In genomic region chr6:165662041-165662491, GRCh38 we compare ENCODE assay signal across 8 cellular contexts. TPM values are rescaled to one million over a fixed set of nuclear protein-coding genes. Genes with fewer than 3 reads are reported as not detected.
DNase-seq lines count a peak whose midpoint lies in the region; ATAC-seq and TF ChIP-seq lines count a peak whose summit lies in the region.

No MANE protein-coding gene starts in this region.

- H3K23ac ChIP-seq in neuronal stem cell (ENCODE audit: low read depth, low read length, poor library complexity), result no peak overlapping the region

- no peaks in the 10 kb centered on the region for H3K36me3 Mint-ChIP-seq in activated CD4-positive, alpha-beta T cell treated with anti-CD3 and anti-CD28 coated beads, Interleukin-2, amount 10 ng/mL, durations not matched to agents 24 days and 14 days (ENCODE audit: low read depth)

- H3K36me3 ChIP-seq in MG63, result no peaks in the 10 kb centered on the region
- H3K36me3 ChIP-seq in esophagus squamous epithelium, result no peaks in the 10 kb centered on the region
- H3K36me3 ChIP-seq in neuronal stem cell (replicated peaks in 1 of 2; ENCODE audit: control insufficient read depth in 2 of 2, insufficient read depth in 2 of 2, low read length in 2 of 2), result peaks cover 0 to 25% of the 10 kb centered on the region in 2 donors

- peak overlapping the region; percentile 86 for H3K4me2 ChIP-seq in neuronal stem cell (ENCODE audit: insufficient read depth, low read length, poor library complexity, severe bottlenecking)

- H2BK15ac ChIP-seq in neuronal stem cell (ENCODE audit: low read length), result no peak overlapping the region

- peaks cover 2% of the 10 kb centered on the region for H3K4me1 Mint-ChIP-seq in activated CD4-positive, alpha-beta T cell treated with anti-CD3 and anti-CD28 coated beads, Interleukin-2, amount 10 ng/mL, durations not matched to agents 24 days and 14 days

- H3K9ac ChIP-seq in neuronal stem cell (ENCODE audit: low read depth, low read length, poor library complexity), result peak overlapping the region; percentile 96

- H3K4me1 ChIP-seq in esophagus squamous epithelium, result peaks cover 25 to 54% (median 31%) of the 10 kb centered on the region in 3 donors
- H3K4me1 ChIP-seq in neuronal stem cell (ENCODE audit: control insufficient read depth in 2 of 2, insufficient read depth in 1 of 2, low read depth in 1 of 2, low read length in 2 of 2), result peaks cover 16 to 30% of the 10 kb centered on the region in 2 donors

- H2BK5ac ChIP-seq in neuronal stem cell (ENCODE audit: low read length), result peak overlapping the region; percentile 83

- no peak overlapping the region for H3K4ac ChIP-seq in neuronal stem cell (ENCODE audit: low read length)

- H3K79me1 ChIP-seq in neuronal stem cell (ENCODE audit: low read depth, low read length), result peaks cover 6% of the 10 kb centered on the region

- no CpG with 5 or more reads among the region's 55 CpGs for WGBS in esophagus squamous epithelium, 2 donors
- WGBS in neuronal stem cell (ENCODE audit: extremely low coverage in 2 of 2, insufficient read length in 2 of 2, insufficient replicate concordance in 1 of 2), 2 donors, result no CpG with 5 or more reads among the region's 55 CpGs

- TF ChIP-seq CTCF in AG09309 (IDR thresholded peaks at IDR 0.05; ENCODE audit: control insufficient read depth, insufficient read depth, low read depth, low read length, missing control alignments) (no peak), esophagus squamous epithelium (IDR thresholded peaks at IDR 0.05) (no peak)

- no peak overlapping the region for H3K14ac ChIP-seq in neuronal stem cell (ENCODE audit: low read length)

- H4K91ac ChIP-seq in neuronal stem cell (ENCODE audit: low read depth, low read length, poor library complexity), result no peak overlapping the region

- H2BK120ac ChIP-seq in neuronal stem cell (ENCODE audit: low read depth, low read length), result no peak overlapping the region

- TF ChIP-seq POLR2A in esophagus squamous epithelium (IDR thresholded peaks at IDR 0.05), result no peak

- no peak overlapping the region for H2BK12ac ChIP-seq in neuronal stem cell (ENCODE audit: low read length)

- H3K18ac ChIP-seq in neuronal stem cell (ENCODE audit: low read length), result peak overlapping the region; percentile 99

- no peaks in the 10 kb centered on the region for H3K9me3 ChIP-seq in MG63
- no peaks in the 10 kb centered on the region for H3K9me3 ChIP-seq in esophagus squamous epithelium
- H3K9me3 ChIP-seq in neuronal stem cell (replicated peaks in 1 of 2; ENCODE audit: control insufficient read depth in 2 of 2, insufficient read depth in 1 of 2, low read depth in 1 of 2, low read length in 2 of 2), result no peaks in the 10 kb centered on the region

- ATAC-seq in GM18858 (IDR thresholded peaks at IDR 0.05; ENCODE audit: unreplicated experiment), result no peak

- H3K27ac ChIP-seq in esophagus squamous epithelium, result peak overlapping the region in 3 of 4 donors; percentile 55 to 65 (median 63)
- peak overlapping the region; percentile 75 for H3K27ac ChIP-seq in neuronal stem cell (replicated peaks; ENCODE audit: low read length)

- no peak overlapping the region for H3K27ac Mint-ChIP-seq in activated CD4-positive, alpha-beta T cell treated with anti-CD3 and anti-CD28 coated beads, Interleukin-2, amount 10 ng/mL, durations not matched to agents 24 days and 14 days

- H3K27me3 Mint-ChIP-seq in activated CD4-positive, alpha-beta T cell treated with anti-CD3 and anti-CD28 coated beads, Interleukin-2, amount 10 ng/mL, durations not matched to agents 24 days and 14 days, result peaks cover 54% of the 10 kb centered on the region

- peak overlapping the region; percentile 90 for H2AFZ ChIP-seq in neuronal stem cell (ENCODE audit: low read length)

- no peaks in the 10 kb centered on the region for H3K9me3 Mint-ChIP-seq in activated CD4-positive, alpha-beta T cell treated with anti-CD3 and anti-CD28 coated beads, Interleukin-2, amount 10 ng/mL, durations not matched to agents 24 days and 14 days

- intact Hi-C loops in esophagus squamous epithelium (cut with DNase I), result no loop called here
- intact Hi-C loops in activated CD4-positive, alpha-beta T cell treated with anti-CD3 and anti-CD28 coated beads, Interleukin-2, amount 10 ng/mL, durations not matched to agents 24 days and 14 days (cut with micrococcal nuclease), result loop anchor here (5.0 to 10.0 kb wide), 3 partner anchors 323 to 503 kb away; partner anchors contain the start of gene TBXT

- H3K27me3 ChIP-seq in MG63 (peaks cover 42% of the 10 kb centered on the region), esophagus squamous epithelium (peaks cover 15 to 97% (median 22%) of the 10 kb centered on the region in 4 donors), neuronal stem cell (ENCODE audit: control insufficient read depth in 3 of 3, insufficient read depth in 3 of 3, low read depth in 1 of 3, low read length in 3 of 3) (peaks cover 0 to 22% (median 3%) of the 10 kb centered on the region in 3 experiments)

- DNase-seq in AG09309 (ENCODE audit: low read depth) (no peak), MG63 (no peak), esophagus squamous epithelium (lab: John Stamatoyannopoulos, UW) (no peak), neuronal stem cell (ENCODE audit: low spot score) (peak; percentile 57), NCI-H128 (lab: John Stamatoyannopoulos, UW; ENCODE audit: unreplicated experiment) (no peak), T-helper 1 cell (no peak)
- DNase-seq in activated CD4-positive, alpha-beta T cell treated with anti-CD3 and anti-CD28 coated beads, Interleukin-2, amount 10 ng/mL, durations not matched to agents 24 days and 14 days, result no peak

- no peak overlapping the region for H3K4me3 Mint-ChIP-seq in activated CD4-positive, alpha-beta T cell treated with anti-CD3 and anti-CD28 coated beads, Interleukin-2, amount 10 ng/mL, durations not matched to agents 24 days and 14 days

- H3K4me3 ChIP-seq in AG09309 (ENCODE audit: control insufficient read depth, low read depth, low read length) (peak overlapping the region; percentile 26), MG63 (peak overlapping the region; percentile 46), esophagus squamous epithelium (peak overlapping the region; percentile 31 to 65 (median 50)), neuronal stem cell (ENCODE audit: low read length in 2 of 2) (peak overlapping the region; percentile 84 to 98)

- no peak overlapping the region for H2AK5ac ChIP-seq in neuronal stem cell (ENCODE audit: low read depth, low read length)

- no peak overlapping the region for H4K8ac ChIP-seq in neuronal stem cell (ENCODE audit: low read depth, low read length)

RNA-seq across cellular contexts. Expression of gene PDE10A, which starts 1.0 kb away (rescaled TPM):
- 0.10 and 1.3 TPM in 2 replicates for total RNA-seq in MG63 (2014; rRNA removed; shearing (Covaris generic); ENCODE audit: low replicate concordance)
- total RNA-seq in esophagus squamous epithelium, result 1 to 10 TPM in 3 of 4 donors, under 1 TPM in 1; 0.27 to 3.1 (median 1.4) TPM
- polyA plus RNA-seq in neuronal stem cell (2013, experiment 1 of 2), result 9.7 TPM
- polyA plus RNA-seq in neuronal stem cell (2013, experiment 2 of 2), result 9.7 TPM
- not detected in 2 replicates for total RNA-seq in activated CD4-positive, alpha-beta T cell treated with anti-CD3 and anti-CD28 coated beads, Interleukin-2, amount 10 ng/mL, durations not matched to agents 24 days and 14 days

Comparison
In these comparisons a context has a peak if more than half of its experiments do, and no peak if none do; other contexts are left out.
1. H3K4me3 ChIP-seq: peak in every context shown above with its lines; median percentile 91 in neuronal stem cell; 50 in esophagus squamous epithelium; 46 in MG63; 26 in AG09309.